ENCODE assay signal across 10 cellular contexts in the genomic region with DNA sequence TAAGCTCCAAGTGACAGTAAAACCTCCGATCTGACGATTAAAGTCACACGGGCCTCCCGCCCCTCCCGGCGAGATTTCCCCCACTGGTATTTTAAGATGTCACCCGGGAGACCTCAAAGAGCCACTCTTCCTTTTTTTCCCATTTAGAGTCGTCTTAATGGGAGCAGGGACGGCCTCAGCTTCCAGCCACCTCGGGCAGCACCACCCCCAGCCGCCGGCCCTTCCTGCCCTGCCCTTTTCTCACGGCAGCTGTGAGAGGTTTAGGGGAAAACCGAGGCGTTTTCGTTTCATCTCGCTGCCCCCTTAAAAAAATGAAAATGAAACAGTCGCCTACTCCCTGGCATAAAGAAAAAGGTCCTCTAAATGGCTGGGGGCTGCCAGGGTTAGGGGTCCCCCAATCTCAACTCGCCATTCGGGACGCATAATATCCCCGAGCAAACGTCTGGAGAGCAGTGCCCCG. TPM values are rescaled to one million over a fixed set of nuclear protein-coding genes. Genes with fewer than 3 reads are reported as not detected.
DNase-seq lines count a peak whose midpoint lies in the region; ATAC-seq, FAIRE-seq and TF ChIP-seq lines count a peak whose summit lies in the region.
"Had no signal": no experiment of that assay in that cellular context is flagged by ENCODE, and none has a peak within 500 bp of the region (broad histone marks: within the 10 kb centered on the region; RNA-seq: fewer than 3 reads in every experiment).

No MANE protein-coding gene starts in this region.

- H3K4me1 Mint-ChIP-seq in nephron: peaks cover 18% of the 10 kb centered on the region

- H3K9ac ChIP-seq in GM12878 (ENCODE audit: control insufficient read depth, insufficient read depth, low read length): peak overlapping the region; percentile 86

- H3K36me3 Mint-ChIP-seq in nephron (ENCODE audit: low read depth): no peaks in the 10 kb centered on the region

- intact Hi-C loops in GM12878 (cut with micrococcal nuclease; ENCODE audit: unreplicated experiment): loop anchor here (5.0 to 10.0 kb wide), 2 partner anchors 174 to 276 kb away; no protein-coding TSS in a partner anchor

- DNase-seq in GM06990 (ENCODE audit: extremely low read depth, insufficient read length) (no peak), OCI-M1 (lab: John Stamatoyannopoulos, UW) (peak; percentile 30), GM12878 (ENCODE audit: low read depth, low spot score) (no peak), kidney tubule cell (ENCODE audit: low spot score) (no peak), HK-2 (ENCODE audit: unreplicated experiment) (no peak)

- peaks cover 43% of the 10 kb centered on the region for H3K4me1 ChIP-seq in GM12878 (ENCODE audit: control insufficient read depth, insufficient read depth, low read length)

- CTCF ChIA-PET in GM12878 (lab: Yijun Ruan, JAX): interaction anchor here (1.1 to 20.9 kb wide), 7 partner anchors 18 to 107 kb away, joined by 3 to 314 read pairs (median 21); no protein-coding TSS in a partner anchor

- peak in 1 of 2 experiments; percentile 24; a peak in 2 of 4 replicates for TF ChIP-seq EP300 in GM12878 (IDR thresholded peaks at IDR 0.05; ENCODE audit: borderline replicate concordance in 1 of 2, control insufficient read depth in 1 of 2, low read depth in 2 of 2, low read length in 2 of 2)

- SMC1A ChIA-PET in GM12878 (lab: Charles Lee; ENCODE audit: uncharacterized antibody, unreplicated experiment): interaction anchor here (1.0 to 23.9 kb wide), 11 partner anchors 8 to 277 kb away, joined by 3 to 391 read pairs (median 5); no protein-coding TSS in a partner anchor

- 1% methylated on average over 24 of the region's 24 CpGs for WGBS in GM12878 (ENCODE audit: insufficient coverage, insufficient replicate concordance, low lambda C conversion rate, missing lambda C conversion rate)

- peaks cover 98% of the 10 kb centered on the region for H3K79me2 ChIP-seq in GM12878 (ENCODE audit: control insufficient read depth, insufficient read depth, low read length)

- no peak overlapping the region for H2AFZ ChIP-seq in GM12878 (ENCODE audit: control insufficient read depth, low read depth, low read length)

- peak overlapping the region; percentile 89 for H3K27ac ChIP-seq in GM12878 (ENCODE audit: control insufficient read depth, insufficient read depth)

- no peak overlapping the region for H3K27ac Mint-ChIP-seq in nephron

- no TSS peak for BruUV-seq in GM12878 (replicated peaks; lab: Mats Ljungman, UMichigan)

- RAD21 ChIA-PET in GM12878 (lab: Charles Lee; ENCODE audit: unreplicated experiment): interaction anchor here (0.6 to 11.2 kb wide), 10 partner anchors 9 to 620 kb away, joined by 3 to 150 read pairs (median 6); a partner anchor contains a TSS

- peak overlapping the region; percentile 7 to 43 (median 19) for H3K4me3 Mint-ChIP-seq in nephron

- FAIRE-seq in GM12878 (lab: Jason Lieb, UNC): no peak

- H3K27me3 ChIP-seq in GM06990 (replicated peaks; ENCODE audit: control insufficient read depth, insufficient read depth, low read length): no peaks in the 10 kb centered on the region
- no peaks in the 10 kb centered on the region for H3K27me3 ChIP-seq in GM12878 (replicated peaks in 1 of 2; ENCODE audit: control insufficient read depth in 2 of 2, insufficient read depth in 2 of 2, low read length in 1 of 2)

- no peak for TF ChIP-seq CTCF in GM06990 (IDR thresholded peaks at IDR 0.05; ENCODE audit: insufficient read depth, low read length, poor library complexity, severe bottlenecking)
- no peak for TF ChIP-seq CTCF in GM12878 (IDR thresholded peaks at IDR 0.05 in 2 of 3, conservative IDR thresholded peaks at IDR 0.05 in 1 of 3; ENCODE audit: control insufficient read depth in 2 of 3, extremely low read depth in 1 of 3, insufficient read depth in 1 of 3, low read depth in 3 of 3, low read length in 3 of 3)
- TF ChIP-seq CTCF in nephron (IDR thresholded peaks at IDR 0.05; ENCODE audit: unreplicated experiment in 3 of 3): no peak

- no peak for TF ChIP-seq POLR2A in GM12878 (IDR thresholded peaks at IDR 0.05; ENCODE audit: low read depth, low read length)

- peak overlapping the region; percentile 93 for H3K4me2 ChIP-seq in GM12878 (ENCODE audit: control insufficient read depth, insufficient read depth)

- ATAC-seq in GM12878: peak; percentile 16
- no peak for ATAC-seq in HG03045 (IDR thresholded peaks at IDR 0.05; ENCODE audit: unreplicated experiment)
- no peak for ATAC-seq in GM18861 (IDR thresholded peaks at IDR 0.05; ENCODE audit: unreplicated experiment)

- TF ChIP-seq RAD21 in GM12878 (IDR thresholded peaks at IDR 0.05; ENCODE audit: insufficient read depth, low read depth, low read length): no peak

- in situ Hi-C loops in GM12878 (cut with MboI): no loop called here

- H3K4me3 ChIP-seq in GM06990 (replicated peaks; ENCODE audit: low read depth, low read length) (peak overlapping the region; percentile 79), GM12878 (peak overlapping the region; percentile 99)

- H3K36me3 ChIP-seq in GM06990 (ENCODE audit: control insufficient read depth, insufficient read depth, low read length): peaks cover 26% of the 10 kb centered on the region
- H3K36me3 ChIP-seq in GM12878 (ENCODE audit: control insufficient read depth in 2 of 2, insufficient read depth in 2 of 2, low read length in 1 of 2): peaks cover 20 to 27% of the 10 kb centered on the region in 2 experiments

- POLR2A ChIA-PET in GM12878 (lab: Charles Lee): interaction anchor here (0.7 to 7.2 kb wide), 12 partner anchors 18 to 198 kb away, joined by 3 to 75 read pairs (median 5); a partner anchor contains a TSS

- peaks cover 10% of the 10 kb centered on the region for H4K20me1 ChIP-seq in GM12878 (ENCODE audit: control insufficient read depth, insufficient read depth)

- H3K9me3 Mint-ChIP-seq in nephron: no peaks in the 10 kb centered on the region

- H3K27me3 Mint-ChIP-seq in nephron (ENCODE audit: low read depth): peaks cover 93% of the 10 kb centered on the region

- H3K9me3 ChIP-seq in GM12878 (replicated peaks; ENCODE audit: control insufficient read depth, insufficient read depth, low read length): no peaks in the 10 kb centered on the region

TF ChIP-seq in GM12878, 131 proteins besides CTCF, POLR2A, EP300 and RAD21 (continues in another document):
- TF ChIP-seq BHLHE40 (IDR thresholded peaks at IDR 0.05; ENCODE audit: borderline replicate concordance in 1 of 2, low read depth in 2 of 2, low read length in 1 of 2) (0 out of 4 replicates have a peak, but pooled peaks of 1 of the 2 experiments have one; percentile 7), POU2F2 (IDR thresholded peaks at IDR 0.05; ENCODE audit: borderline replicate concordance, low read depth, low read length) (no peak), EGR1 (IDR thresholded peaks at IDR 0.05; ENCODE audit: borderline replicate concordance in 1 of 2, low read depth in 2 of 2, low read length in 2 of 2) (0 out of 3 replicates have a peak, but pooled peaks of 1 of the 2 experiments have one; percentile 27)
- TF ChIP-seq, protein P1, sequence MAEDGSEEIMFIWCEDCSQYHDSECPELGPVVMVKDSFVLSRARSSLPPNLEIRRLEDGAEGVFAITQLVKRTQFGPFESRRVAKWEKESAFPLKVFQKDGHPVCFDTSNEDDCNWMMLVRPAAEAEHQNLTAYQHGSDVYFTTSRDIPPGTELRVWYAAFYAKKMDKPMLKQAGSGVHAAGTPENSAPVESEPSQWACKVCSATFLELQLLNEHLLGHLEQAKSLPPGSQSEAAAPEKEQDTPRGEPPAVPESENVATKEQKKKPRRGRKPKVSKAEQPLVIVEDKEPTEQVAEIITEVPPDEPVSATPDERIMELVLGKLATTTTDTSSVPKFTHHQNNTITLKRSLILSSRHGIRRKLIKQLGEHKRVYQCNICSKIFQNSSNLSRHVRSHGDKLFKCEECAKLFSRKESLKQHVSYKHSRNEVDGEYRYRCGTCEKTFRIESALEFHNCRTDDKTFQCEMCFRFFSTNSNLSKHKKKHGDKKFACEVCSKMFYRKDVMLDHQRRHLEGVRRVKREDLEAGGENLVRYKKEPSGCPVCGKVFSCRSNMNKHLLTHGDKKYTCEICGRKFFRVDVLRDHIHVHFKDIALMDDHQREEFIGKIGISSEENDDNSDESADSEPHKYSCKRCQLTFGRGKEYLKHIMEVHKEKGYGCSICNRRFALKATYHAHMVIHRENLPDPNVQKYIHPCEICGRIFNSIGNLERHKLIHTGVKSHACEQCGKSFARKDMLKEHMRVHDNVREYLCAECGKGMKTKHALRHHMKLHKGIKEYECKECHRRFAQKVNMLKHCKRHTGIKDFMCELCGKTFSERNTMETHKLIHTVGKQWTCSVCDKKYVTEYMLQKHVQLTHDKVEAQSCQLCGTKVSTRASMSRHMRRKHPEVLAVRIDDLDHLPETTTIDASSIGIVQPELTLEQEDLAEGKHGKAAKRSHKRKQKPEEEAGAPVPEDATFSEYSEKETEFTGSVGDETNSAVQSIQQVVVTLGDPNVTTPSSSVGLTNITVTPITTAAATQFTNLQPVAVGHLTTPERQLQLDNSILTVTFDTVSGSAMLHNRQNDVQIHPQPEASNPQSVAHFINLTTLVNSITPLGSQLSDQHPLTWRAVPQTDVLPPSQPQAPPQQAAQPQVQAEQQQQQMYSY (CRISPR knock-in tag; IDR thresholded peaks at IDR 0.05): no peak
- TF ChIP-seq, protein P2, sequence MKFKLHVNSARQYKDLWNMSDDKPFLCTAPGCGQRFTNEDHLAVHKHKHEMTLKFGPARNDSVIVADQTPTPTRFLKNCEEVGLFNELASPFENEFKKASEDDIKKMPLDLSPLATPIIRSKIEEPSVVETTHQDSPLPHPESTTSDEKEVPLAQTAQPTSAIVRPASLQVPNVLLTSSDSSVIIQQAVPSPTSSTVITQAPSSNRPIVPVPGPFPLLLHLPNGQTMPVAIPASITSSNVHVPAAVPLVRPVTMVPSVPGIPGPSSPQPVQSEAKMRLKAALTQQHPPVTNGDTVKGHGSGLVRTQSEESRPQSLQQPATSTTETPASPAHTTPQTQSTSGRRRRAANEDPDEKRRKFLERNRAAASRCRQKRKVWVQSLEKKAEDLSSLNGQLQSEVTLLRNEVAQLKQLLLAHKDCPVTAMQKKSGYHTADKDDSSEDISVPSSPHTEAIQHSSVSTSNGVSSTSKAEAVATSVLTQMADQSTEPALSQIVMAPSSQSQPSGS (IDR thresholded peaks at IDR 0.05; ENCODE audit: low read length): no peak

RNA-seq across cellular contexts. Expression of a gene that starts 1.4 kb away (rescaled TPM):
- total RNA-seq in GM12878 (2013; cell fraction: nucleolus; rRNA removed): 101 and 106 TPM in 2 replicates
- total RNA-seq in GM12878 (2014; rRNA removed) (25.8 and 33.5 TPM in 2 replicates), GM12878 (2014; rRNA removed; fragmentation: Illumina TruSeq; extraction: Trizol) (18.4 and 19.0 TPM in 2 replicates), GM12878 (2021) (148 and 151 TPM in 2 replicates)
- 44.1 TPM for polyA plus RNA-seq in GM12878 (2011; ENCODE audit: low read depth)
- polyA plus RNA-seq in GM12878 (2011; rRNA removed) (15.0 and 25.8 TPM in 2 replicates), GM12878 (2014; fragmentation: Illumina TruSeq; extraction: Trizol) (48.8 and 61.7 TPM in 2 replicates), GM12878 (2014; fragmentation: Nextera tagmentation; extraction: Ambion mirVana) (10 to 100 TPM; 21.6 to 26.3 TPM), GM12878 (2014; rRNA removed) (64.7 and 79.6 TPM in 2 replicates), GM12878 (2016; fragmentation: Nextera tagmentation; extraction: Ambion mirVana) (10 to 100 TPM; 29.3 to 34.0 TPM)
- 45.6 and 51.9 TPM in 2 replicates for polyA plus RNA-seq in GM12878 (2011; cell fraction: cytosol; rRNA removed)
- 72.8 and 112 TPM in 2 replicates for polyA plus RNA-seq in GM12878 (2011; cell fraction: nucleus; rRNA removed)
- 91.6 and 104 TPM in 2 replicates for polyA plus RNA-seq in GM12878 (2012)
- polyA minus RNA-seq in GM12878 (2011; rRNA and poly(A)+ RNA removed): 20.0 and 31.7 TPM in 2 replicates
- 30.6 and 47.6 TPM in 2 replicates for polyA minus RNA-seq in GM12878 (2011; cell fraction: cytosol; rRNA and poly(A)+ RNA removed)
- polyA minus RNA-seq in GM12878 (2011; cell fraction: nucleus; rRNA and poly(A)+ RNA removed): 30.8 and 46.2 TPM in 2 replicates
- total RNA-seq: myocyte, NCI-H460 had no signal
